9 cellular contexts compared by ENCODE assay signal in the genomic region with DNA sequence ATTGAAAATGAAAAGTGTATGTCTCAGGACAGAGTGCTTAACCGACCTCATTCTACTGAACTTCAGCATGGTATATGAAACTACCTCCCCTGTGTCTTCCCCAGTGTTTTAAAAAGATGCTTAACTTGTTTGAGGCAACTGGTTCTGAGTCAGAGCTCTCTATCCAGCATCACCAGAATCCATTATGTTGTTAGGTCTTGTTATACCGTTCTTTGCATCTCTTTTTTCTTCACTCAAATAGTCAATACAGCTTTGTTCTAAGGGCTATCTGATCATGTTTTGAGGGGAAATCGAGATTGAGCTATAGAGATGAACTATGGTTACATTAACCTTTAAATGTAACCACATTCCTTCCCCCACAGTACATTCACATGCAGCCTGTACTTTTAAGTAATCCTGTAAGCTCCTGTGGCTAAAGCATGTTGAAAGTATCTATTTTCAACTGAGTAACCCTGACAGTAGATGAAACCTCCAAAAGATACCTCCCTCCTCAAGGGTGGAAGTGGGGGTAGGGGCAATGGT.
A peak's percentile ranks its signal among the peaks of the same experiment; 100 is the strongest.
DNase-seq lines count a peak whose midpoint lies in the region; ATAC-seq, FAIRE-seq and TF ChIP-seq lines count a peak whose summit lies in the region.
"Had no signal": no experiment of that assay in that cellular context is flagged by ENCODE, and none has a peak within 500 bp of the region (broad histone marks: within the 10 kb centered on the region; RNA-seq: fewer than 3 reads in every experiment).

No MANE protein-coding gene starts in this region.

- RAD21 ChIA-PET in GM12878 (lab: Charles Lee; ENCODE audit: unreplicated experiment), result interaction anchor here (0.9 kb wide), 1 partner anchor 166 kb away, joined by 3 read pairs; no protein-coding TSS in a partner anchor

- H3K9ac ChIP-seq in GM12878 (ENCODE audit: control insufficient read depth, insufficient read depth, low read length), result no peak overlapping the region

- H3K9me3 ChIP-seq in GM12878 (replicated peaks; ENCODE audit: control insufficient read depth, insufficient read depth, low read length), result no peaks in the 10 kb centered on the region

- intact Hi-C loops in GM12878 (cut with micrococcal nuclease; ENCODE audit: unreplicated experiment), result loop anchor here (1.0 to 5.0 kb wide), 2 partner anchors 69 to 289 kb away; no protein-coding TSS in a partner anchor

- no peaks in the 10 kb centered on the region for H3K79me2 ChIP-seq in GM12878 (ENCODE audit: control insufficient read depth, insufficient read depth, low read length)

- CTCF ChIA-PET in GM12878 (lab: Yijun Ruan, JAX), result interaction anchor here (0.7 to 0.9 kb wide), 3 partner anchors 32 to 171 kb away, joined by 3 read pairs; no protein-coding TSS in a partner anchor

- no peak overlapping the region for H3K4me3 ChIP-seq in GM12878

- peak overlapping the region; percentile 55; the same call in 1 of the 2 replicates for H3K4me2 ChIP-seq in GM12878 (ENCODE audit: control insufficient read depth, insufficient read depth)

- no peak for TF ChIP-seq POLR2A in GM18505 (IDR thresholded peaks at IDR 0.05; ENCODE audit: borderline replicate concordance, extremely low read depth, insufficient read depth, insufficient read length)
- no peak for TF ChIP-seq POLR2A in GM12878 (IDR thresholded peaks at IDR 0.05; ENCODE audit: low read depth, low read length)

- H3K4me1 ChIP-seq in GM12878 (ENCODE audit: control insufficient read depth, insufficient read depth, low read length), result peaks cover 23% of the 10 kb centered on the region

- in situ Hi-C loops in GM12878 (cut with MboI), result no loop called here

- ATAC-seq in GM18505 (IDR thresholded peaks at IDR 0.05; ENCODE audit: unreplicated experiment) (peak; percentile 46), GM21515 (IDR thresholded peaks at IDR 0.05; ENCODE audit: unreplicated experiment) (peak; percentile 64), HG03342 (IDR thresholded peaks at IDR 0.05; ENCODE audit: unreplicated experiment) (peak; percentile 34), GM12878 (peak; percentile 65)

- no TSS peak for BruUV-seq in GM12878 (replicated peaks; lab: Mats Ljungman, UMichigan)

- 0% methylated on average over 3 of the region's 3 CpGs for WGBS in GM12878 (ENCODE audit: insufficient coverage, insufficient replicate concordance, low lambda C conversion rate, missing lambda C conversion rate)

- FAIRE-seq in GM12878 (lab: Jason Lieb, UNC), result peak; percentile 86

- peak overlapping the region; percentile 69 for H3K27ac ChIP-seq in GM12878 (ENCODE audit: control insufficient read depth, insufficient read depth)

- H2AFZ ChIP-seq in GM12878 (ENCODE audit: control insufficient read depth, low read depth, low read length), result peak overlapping the region; percentile 23; the same call in 1 of the 2 replicates

- no peak for TF ChIP-seq EP300 in GM12878 (IDR thresholded peaks at IDR 0.05; ENCODE audit: borderline replicate concordance in 1 of 2, control insufficient read depth in 1 of 2, low read depth in 2 of 2, low read length in 2 of 2)

- no peaks in the 10 kb centered on the region for H3K36me3 ChIP-seq in GM12878 (ENCODE audit: control insufficient read depth in 2 of 2, insufficient read depth in 2 of 2, low read length in 1 of 2)

- no peak for TF ChIP-seq RAD21 in GM12878 (IDR thresholded peaks at IDR 0.05; ENCODE audit: insufficient read depth, low read depth, low read length)

- no peak for TF ChIP-seq CTCF in GM12878 (IDR thresholded peaks at IDR 0.05 in 2 of 3, conservative IDR thresholded peaks at IDR 0.05 in 1 of 3; ENCODE audit: control insufficient read depth in 2 of 3, extremely low read depth in 1 of 3, insufficient read depth in 1 of 3, low read depth in 3 of 3, low read length in 3 of 3)

- H3K27me3 ChIP-seq in GM12878 (replicated peaks in 1 of 2; ENCODE audit: control insufficient read depth in 2 of 2, insufficient read depth in 2 of 2, low read length in 1 of 2), result no peaks in the 10 kb centered on the region

- SMC1A ChIA-PET in GM12878 (lab: Charles Lee; ENCODE audit: uncharacterized antibody, unreplicated experiment), result interaction anchor here (0.7 to 1.5 kb wide), 5 partner anchors 32 to 214 kb away, joined by 3 to 4 read pairs (median 4); no protein-coding TSS in a partner anchor

- DNase-seq in GM12878 (ENCODE audit: low read depth, low spot score) (peak; percentile 55), COR-L47 (lab: John Stamatoyannopoulos, UW) (no peak), inferior parietal cortex (ENCODE audit: extremely low spot score) (no peak), foreskin melanocyte (no peak), COLO829 (ENCODE audit: low spot score) (no peak)
- DNase-seq: nephron progenitor cell had no signal

- no peaks in the 10 kb centered on the region for H4K20me1 ChIP-seq in GM12878 (ENCODE audit: control insufficient read depth, insufficient read depth)

- POLR2A ChIA-PET in GM12878 (lab: Charles Lee), result no interaction called here

TF ChIP-seq in GM12878, 131 proteins besides CTCF, POLR2A, EP300 and RAD21 (continues in another document):
- TF ChIP-seq CBX3 (IDR thresholded peaks at IDR 0.05; ENCODE audit: borderline replicate concordance, low read depth) (no peak), MEF2A (IDR thresholded peaks at IDR 0.05; ENCODE audit: insufficient read depth, low read depth, low read length) (0 out of 2 replicates have a peak, but pooled peaks have one; percentile 34), NFIC (IDR thresholded peaks at IDR 0.05; ENCODE audit: low read depth, low read length) (peak; percentile 51; the same call in 1 of the 2 replicates), PML (IDR thresholded peaks at IDR 0.05; ENCODE audit: low read length) (no peak), RELA (IDR thresholded peaks at IDR 0.05; ENCODE audit: borderline replicate concordance, partially characterized antibody) (no peak), BHLHE40 (IDR thresholded peaks at IDR 0.05; ENCODE audit: borderline replicate concordance in 1 of 2, low read depth in 2 of 2, low read length in 1 of 2) (peak; percentile 35 to 39; a peak in 1 of 4 replicates), CUX1 (IDR thresholded peaks at IDR 0.05; ENCODE audit: insufficient replicate concordance, low read depth, low read length) (no peak), REST (IDR thresholded peaks at IDR 0.05; ENCODE audit: low read depth, low read length) (no peak)
